9 cellular contexts compared by ENCODE assay signal in the genomic region with DNA sequence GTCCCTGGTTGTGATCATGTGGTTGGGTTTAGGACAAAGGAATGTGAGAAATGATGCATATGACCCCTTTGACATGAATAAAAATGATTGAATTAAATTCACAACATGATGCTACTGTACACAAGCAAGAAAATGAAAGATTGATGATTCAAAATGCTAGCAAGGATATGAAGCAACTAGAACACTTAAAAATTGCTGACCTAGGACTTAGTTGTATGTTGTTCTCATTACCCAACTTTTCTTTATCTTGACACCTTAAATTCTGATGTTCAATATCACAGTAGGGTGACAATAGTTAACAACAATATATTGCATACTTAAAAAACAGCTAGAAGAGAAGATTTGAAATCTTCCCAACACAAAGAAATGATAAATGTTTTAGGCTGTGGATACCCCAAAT. TPM values are rescaled to one million over a fixed set of nuclear protein-coding genes. Genes with fewer than 3 reads are reported as not detected.
"Had no signal": no experiment of that assay in that cellular context is flagged by ENCODE, and none has a peak within 500 bp of the region (broad histone marks: within the 10 kb centered on the region; RNA-seq: fewer than 3 reads in every experiment).

No MANE protein-coding gene starts in this region.

- H3K27ac ChIP-seq: KMS-11 had no signal

- H2AFZ ChIP-seq: GM23338 had no signal

- ATAC-seq: GM23338 had no signal

- FAIRE-seq: H1, HTR-8/SVneo had no signal

- H3K4me3 ChIP-seq: GM23338 had no signal

- H3K4me2 ChIP-seq: GM23338, KMS-11 had no signal

- DNase-seq: H9, HCEC 1CT, Karpas-422, KBM-7 had no signal

- H3K9ac ChIP-seq: KMS-11 had no signal

RNA-seq across cellular contexts. Expression of gene OR52A5, which starts 20.6 kb away (rescaled TPM):
- total RNA-seq: H9, HT-29 had no signal

RNA-seq across cellular contexts. Expression of gene OR52A1, which starts 37.0 kb away (rescaled TPM):
- total RNA-seq: HT-29 had no signal

RNA-seq across cellular contexts. Expression of gene OR52E1, which starts 48.2 kb away (rescaled TPM):
- total RNA-seq: GM23338, H1, H9, HT-29 had no signal
- polyA plus RNA-seq: GM23338, H1 had no signal

RNA-seq across cellular contexts. Expression of gene OR52E2, which starts 58.2 kb away (rescaled TPM):
- total RNA-seq: GM23338, H1, H9, HT-29 had no signal
- polyA plus RNA-seq: GM23338, H1 had no signal
